In genomic region chr3:107927361-107928083, GRCh38 we compare ENCODE assay signal across 8 cellular contexts.
DNase-seq lines count a peak whose midpoint lies in the region; ATAC-seq, FAIRE-seq and TF ChIP-seq lines count a peak whose summit lies in the region.

No MANE protein-coding gene starts in this region.

- peak overlapping the region; percentile 61; the same call in 1 of the 2 replicates for H3K9ac ChIP-seq in HUES64 (ENCODE audit: low read depth, low read length)

- no peaks in the 10 kb centered on the region for H3K36me3 Mint-ChIP-seq in nephron (ENCODE audit: low read depth)

- H3K4me3 ChIP-seq in HUES64 (ENCODE audit: low read length) (peak overlapping the region; percentile 67), fibroblast of the aortic adventitia (ENCODE audit: low read depth, low read length) (peak overlapping the region; percentile 69)

- H3K9me3 Mint-ChIP-seq in nephron = no peaks in the 10 kb centered on the region

- H3K27ac ChIP-seq in HUES64 (ENCODE audit: low read depth, low read length) = no peak overlapping the region; the same call in 1 of the 2 replicates

- peak; percentile 88 for TF ChIP-seq CTCF in fibroblast of the aortic adventitia (IDR thresholded peaks at IDR 0.05; ENCODE audit: insufficient read depth, low read length)
- peak; percentile 89 to 98 (median 91) for TF ChIP-seq CTCF in nephron (IDR thresholded peaks at IDR 0.05; ENCODE audit: unreplicated experiment in 3 of 3)

- H3K27ac Mint-ChIP-seq in nephron = peak overlapping the region in 2 of 3 experiments; percentile 38 to 53

- WGBS in HUES64 = 2% methylated on average over 55 of the region's 55 CpGs

- peak; percentile 96 for ATAC-seq in GM21528 (IDR thresholded peaks at IDR 0.05; ENCODE audit: low FRiP score, unreplicated experiment)
- peak; percentile 97 for ATAC-seq in stimulated activated naive CD8-positive, alpha-beta T cell treated with anti-CD3 and anti-CD28 coated beads, Interleukin-15, Interleukin-2, amounts not matched to agents 100 U/mL and 50 U/mL, for 24 hours

- peaks cover 12% of the 10 kb centered on the region for H3K4me1 Mint-ChIP-seq in nephron

- peaks cover 6% of the 10 kb centered on the region for H3K27me3 Mint-ChIP-seq in nephron (ENCODE audit: low read depth)

- H3K27me3 ChIP-seq in HUES64 (ENCODE audit: insufficient read depth, low read length) = peaks cover 31% of the 10 kb centered on the region

- no peaks in the 10 kb centered on the region for H3K36me3 ChIP-seq in HUES64 (ENCODE audit: insufficient read depth, low read length)

- peak overlapping the region; percentile 89 to 93 (median 93) for H3K4me3 Mint-ChIP-seq in nephron

- 0 out of 2 replicates have a peak, but pooled peaks cover 4% of the 10 kb centered on the region for H3K4me1 ChIP-seq in HUES64 (ENCODE audit: insufficient read depth, low read length)

- DNase-seq in DMS 273 (lab: John Stamatoyannopoulos, UW; ENCODE audit: unreplicated experiment) (peak; percentile 90), RCC 7860 (ENCODE audit: low spot score) (peak; percentile 32), fibroblast of the aortic adventitia (ENCODE audit: low read depth) (peak; percentile 63)
- peak; percentile 59 for DNase-seq in activated T-helper 9 cell treated with anti-CD3 and anti-CD28 coated beads, Interleukin-2, amount 50 U/mL, for 16 hours (ENCODE audit: low read depth)
- peak; percentile 79 for DNase-seq in stimulated activated naive CD8-positive, alpha-beta T cell treated with anti-CD3 and anti-CD28 coated beads, Interleukin-15, Interleukin-2, amounts not matched to agents 100 U/mL and 50 U/mL, for 24 hours

- no peaks in the 10 kb centered on the region for H3K9me3 ChIP-seq in HUES64 (ENCODE audit: insufficient read depth, low read depth, low read length)

- FAIRE-seq in RCC 7860 (lab: Jason Lieb, UNC) = no peak

Comparison
In these comparisons a context has a peak if more than half of its experiments do, and no peak if none do; other contexts are left out.
1. DNase-seq: peak in every context shown above with its lines; median percentile 90 in DMS 273; 79 in stimulated activated naive CD8-positive, alpha-beta T cell treated with anti-CD3 and anti-CD28 coated beads, Interleukin-15, Interleukin-2, amounts not matched to agents 100 U/mL and 50 U/mL, for 24 hours; 63 in fibroblast of the aortic adventitia; 59 in activated T-helper 9 cell treated with anti-CD3 and anti-CD28 coated beads, Interleukin-2, amount 50 U/mL, for 16 hours; 32 in RCC 7860.